ENCODE assay signal across 19 cellular contexts in genomic region chr20:51159303-51159702, GRCh38.
"Had no signal": no experiment of that assay in that cellular context is flagged by ENCODE, and none has a peak within 500 bp of the region (broad histone marks: within the 10 kb centered on the region; RNA-seq: fewer than 3 reads in every experiment).

No MANE protein-coding gene starts in this region.

- DNase-seq: activated CD4-positive, alpha-beta T cell treated with anti-CD3 and anti-CD28 coated beads for 1 hour; activated CD4-positive, alpha-beta T cell treated with anti-CD3 and anti-CD28 coated beads, Interleukin-2, amount 50 U/mL, for 1 hour; activated CD8-positive, alpha-beta T cell treated with anti-CD3 and anti-CD28 coated beads, Interleukin-2, amount 10 ng/mL, durations not matched to agents 7 days and 5 days; activated gamma-delta T cell treated with Interleukin-2 at 50 U/mL for 16 hours; caudate nucleus; effector CD4-positive, alpha-beta T cell; foreskin fibroblast; hippocampal formation; mesenchymal stem cell; mucosa of descending colon; nephron progenitor cell; sigmoid colon; stimulated activated CD4-positive, alpha-beta T cell treated with anti-CD3 and anti-CD28 coated beads, Interleukin-15, amount 100 ng/mL, for 24 hours; stomach had no signal

- ATAC-seq: activated CD8-positive, alpha-beta T cell treated with anti-CD3 and anti-CD28 coated beads, Interleukin-2, amount 10 ng/mL, durations not matched to agents 7 days and 5 days; mucosa of descending colon; stimulated activated memory B cell treated with anti-CD40 and anti-IgM and Interleukin-4, amounts not matched to agents 10 μg/mL and 1 μg/mL and 100 μg/mL, for 72 hours had no signal

- H3K4me1 ChIP-seq: suprapubic skin had no signal

- H3K4me3 ChIP-seq: mucosa of descending colon, sigmoid colon, smooth muscle cell, stomach, suprapubic skin, tibial nerve, vagina had no signal

- H3K27me3 ChIP-seq: tibial nerve, vagina had no signal

- H3K4me2 ChIP-seq: smooth muscle cell had no signal

- H3K9me3 ChIP-seq: mucosa of descending colon, sigmoid colon, stomach, suprapubic skin, tibial nerve, vagina had no signal

- H3K27ac ChIP-seq: sigmoid colon, stomach, suprapubic skin, tibial nerve, vagina had no signal

- H3K36me3 ChIP-seq: sigmoid colon, stomach, suprapubic skin, tibial nerve, vagina had no signal
